Comparison of ENCODE assay signal across 8 cellular contexts in genomic region chr4:186725422-186726149, GRCh38. TPM values are rescaled to one million over a fixed set of nuclear protein-coding genes. Genes with fewer than 3 reads are reported as not detected.
DNase-seq lines count a peak whose midpoint lies in the region; ATAC-seq and TF ChIP-seq lines count a peak whose summit lies in the region.

No MANE protein-coding gene starts in this region.

- DNase-seq in Ammon's horn (ENCODE audit: low spot score) (peak; percentile 76), HFFc6 (peak; percentile 72), SK-N-DZ (ENCODE audit: low spot score) (peak; percentile 37), mucosa of descending colon (peak; percentile 85 to 92 (median 91)), uterus (peak; percentile 70 to 72), GDM1 (lab: John Stamatoyannopoulos, UW) (no peak)

- H3K36me3 Mint-ChIP-seq in HFFc6 (ENCODE audit: low read depth): peaks cover 41% of the 10 kb centered on the region

- H3K9me3 Mint-ChIP-seq in HFFc6: peaks cover 4% of the 10 kb centered on the region; the same call in 1 of the 2 replicates

- peaks cover 7% of the 10 kb centered on the region for H3K27me3 Mint-ChIP-seq in HFFc6 (ENCODE audit: insufficient read depth)

- peak; percentile 72 for ATAC-seq in esophagus mucosa
- ATAC-seq in mucosa of descending colon: peak; percentile 75
- ATAC-seq in HG02938 (IDR thresholded peaks at IDR 0.05; ENCODE audit: unreplicated experiment): no peak

- TF ChIP-seq CTCF in HFFc6 (IDR thresholded peaks at IDR 0.05) (peak; percentile 86), mucosa of descending colon (IDR thresholded peaks at IDR 0.05) (peak; percentile 66), uterus (IDR thresholded peaks at IDR 0.05) (peak; percentile 33 to 76 (median 58))

- H3K4me1 ChIP-seq in mucosa of descending colon (ENCODE audit: low read depth): peaks cover 7% of the 10 kb centered on the region
- H3K4me1 ChIP-seq in uterus: no peaks in the 10 kb centered on the region

- peak overlapping the region; percentile 100 for H3K4me3 Mint-ChIP-seq in HFFc6

- intact Hi-C loops in mucosa of descending colon (cut with DNase I, micrococcal nuclease): loop anchor here in 1 of 2 donors (5.0 kb wide), 1 partner anchor 212 kb away; no protein-coding TSS in a partner anchor
- intact Hi-C loops in uterus (cut with DNase I; ENCODE audit: low total_unique reads): no loop called here

- H3K9me3 ChIP-seq in mucosa of descending colon: no peaks in the 10 kb centered on the region
- H3K9me3 ChIP-seq in uterus: no peaks in the 10 kb centered on the region

- no peak for TF ChIP-seq POLR2A in uterus (IDR thresholded peaks at IDR 0.05)

- H3K27me3 ChIP-seq in uterus: no peaks in the 10 kb centered on the region

- H3K36me3 ChIP-seq in mucosa of descending colon (ENCODE audit: low read depth) (no peaks in the 10 kb centered on the region), uterus (no peaks in the 10 kb centered on the region)

- H3K4me1 Mint-ChIP-seq in HFFc6 (ENCODE audit: low read depth): peaks cover 26% of the 10 kb centered on the region

- H3K27ac Mint-ChIP-seq in HFFc6: peak overlapping the region; percentile 98

- peak overlapping the region; percentile 82 for H3K4me3 ChIP-seq in mucosa of descending colon
- H3K4me3 ChIP-seq in uterus: peak overlapping the region; percentile 45 to 81

- H3K27ac ChIP-seq in uterus: peak overlapping the region; percentile 91 to 93

RNA-seq across cellular contexts. Expression of gene FAT1, which starts 1.9 kb away (rescaled TPM):
- 100 to 1,000 TPM; 238 to 483 (median 287) TPM for total RNA-seq in HFFc6 (2021; fragmentation: NEBNext Ultra II Directional; extraction: Animal tissue kit (Norgen Biotek cat#: 25700))
- polyA plus RNA-seq in SK-N-DZ (2014; cell fraction: cytosol; rRNA removed): 9.6 and 10.0 TPM in 2 replicates
- polyA plus RNA-seq in SK-N-DZ (2014; cell fraction: nucleus; rRNA removed): 5.1 and 7.0 TPM in 2 replicates
- 86.4 TPM for total RNA-seq in esophagus mucosa
- 100 to 1,000 TPM; 241 to 337 (median 259) TPM for total RNA-seq in mucosa of descending colon
- 100 to 1,000 TPM in 1 of 4 donors, 10 to 100 TPM in 3; 11.5 to 245 (median 52.5) TPM for total RNA-seq in uterus
